ENCODE assay signal across 1 cellular context in genomic region chr1:151146416-151147131, GRCh38.
TF ChIP-seq lines count a peak whose summit lies in the region.

TSS of gene SEMA6C (minus strand) at chr1:151146631. CDS start at chr1:151142621, 4,010 bp downstream.

TF ChIP-seq in HepG2, 621 proteins besides CTCF, POLR2A, EP300 and RAD21 (continued from another document and continues in another):
- TF ChIP-seq ZFYVE20 (CRISPR knock-in tag; IDR thresholded peaks at IDR 0.05; ENCODE audit: borderline replicate concordance, low read depth) (no peak), SCMH1 (CRISPR knock-in tag; IDR thresholded peaks at IDR 0.05; ENCODE audit: borderline replicate concordance) (no peak), MAZ (IDR thresholded peaks at IDR 0.05; ENCODE audit: borderline replicate concordance, low read depth, low read length) (peak; percentile 67; the same call in 1 of the 2 replicates), MAZ (CRISPR knock-in tag; IDR thresholded peaks at IDR 0.05; ENCODE audit: low read depth) (peak; percentile 69; the same call in 1 of the 2 replicates), ATF7 (IDR thresholded peaks at IDR 0.05) (no peak), ATF7 (CRISPR knock-in tag; IDR thresholded peaks at IDR 0.05) (no peak), ZMAT3 (CRISPR knock-in tag; conservative IDR thresholded peaks at IDR 0.05) (0 out of 2 replicates have a peak, but pooled peaks have one; percentile 47), JUND (CRISPR knock-in tag; IDR thresholded peaks at IDR 0.05) (no peak), THAP7 (CRISPR knock-in tag; IDR thresholded peaks at IDR 0.05) (peak; percentile 43; the same call in 1 of the 2 replicates), ZNF768 (CRISPR knock-in tag; IDR thresholded peaks at IDR 0.05) (peak; percentile 86), NFAT5 (CRISPR knock-in tag; IDR thresholded peaks at IDR 0.05) (0 out of 2 replicates have a peak, but pooled peaks have one; percentile 43), SIX1 (CRISPR knock-in tag; IDR thresholded peaks at IDR 0.05; ENCODE audit: borderline replicate concordance) (no peak), FOXC1 (CRISPR knock-in tag; IDR thresholded peaks at IDR 0.05; ENCODE audit: borderline replicate concordance) (0 out of 2 replicates have a peak, but pooled peaks have one; percentile 53), LCORL (IDR thresholded peaks at IDR 0.05) (no peak), LCORL (CRISPR knock-in tag; IDR thresholded peaks at IDR 0.05) (peak; percentile 70; the same call in 1 of the 2 replicates), ZNF230 (CRISPR knock-in tag; IDR thresholded peaks at IDR 0.05) (no peak), NCOA1 (CRISPR knock-in tag; IDR thresholded peaks at IDR 0.05) (no peak), ZNF646 (CRISPR knock-in tag; IDR thresholded peaks at IDR 0.05) (no peak), ZNF275 (CRISPR knock-in tag; IDR thresholded peaks at IDR 0.05; ENCODE audit: borderline replicate concordance) (0 out of 2 replicates have a peak, but pooled peaks have one; percentile 80), SETDB1 (CRISPR knock-in tag; IDR thresholded peaks at IDR 0.05; ENCODE audit: borderline replicate concordance) (no peak), ZBTB26 (CRISPR knock-in tag; IDR thresholded peaks at IDR 0.05; ENCODE audit: borderline replicate concordance) (peak; percentile 37; the same call in 1 of the 2 replicates), SP2 (CRISPR knock-in tag; IDR thresholded peaks at IDR 0.05) (peak; percentile 86), ZNF572 (CRISPR knock-in tag; IDR thresholded peaks at IDR 0.05) (0 out of 2 replicates have a peak, but pooled peaks have one; percentile 12), CENPBD1 (CRISPR knock-in tag; IDR thresholded peaks at IDR 0.05; ENCODE audit: borderline replicate concordance, low read depth) (no peak), UBTF (CRISPR knock-in tag; IDR thresholded peaks at IDR 0.05) (peak; percentile 43), PPARG (CRISPR knock-in tag; conservative IDR thresholded peaks at IDR 0.05) (0 out of 2 replicates have a peak, but pooled peaks have one; percentile 40), PATZ1 (CRISPR knock-in tag; IDR thresholded peaks at IDR 0.05) (peak; percentile 33), ISL2 (CRISPR knock-in tag; IDR thresholded peaks at IDR 0.05) (0 out of 2 replicates have a peak, but pooled peaks have one; percentile 46), KLF9 (CRISPR knock-in tag; IDR thresholded peaks at IDR 0.05; ENCODE audit: low read depth) (0 out of 2 replicates have a peak, but pooled peaks have one; percentile 43), ZNF709 (CRISPR knock-in tag; IDR thresholded peaks at IDR 0.05) (no peak), PREB (CRISPR knock-in tag; IDR thresholded peaks at IDR 0.05) (no peak), ATF2 (CRISPR knock-in tag; IDR thresholded peaks at IDR 0.05) (no peak)
